ENCODE assay signal across 1 cellular context in the genomic region with DNA sequence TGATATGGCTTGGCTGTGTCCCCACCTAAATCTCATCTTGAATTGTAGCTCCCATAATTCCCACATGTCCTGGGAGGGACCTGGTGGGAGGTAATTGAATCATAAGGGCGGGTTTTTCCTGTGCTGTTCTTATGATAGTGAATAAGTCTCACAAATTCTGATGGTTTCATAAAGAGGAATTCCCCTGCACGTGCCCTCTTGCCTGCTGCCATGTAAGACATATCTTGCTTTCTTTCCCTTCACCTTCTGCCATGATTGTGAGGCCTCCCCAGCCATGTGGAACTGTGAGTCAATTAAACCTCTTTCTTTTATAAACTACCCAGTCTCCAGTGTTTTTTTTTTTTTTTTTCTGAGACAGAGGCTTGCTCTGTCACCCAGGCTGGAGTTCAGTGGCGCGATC.
A peak's percentile ranks its signal among the peaks of the same experiment; 100 is the strongest.
TF ChIP-seq lines count a peak whose summit lies in the region.

No MANE protein-coding gene starts in this region.

TF ChIP-seq in GM12878, 131 proteins besides CTCF, POLR2A, EP300 and RAD21:
- TF ChIP-seq RAD51 (IDR thresholded peaks at IDR 0.05), result peak; percentile 59; the same call in 1 of the 2 replicates
- TF ChIP-seq BHLHE40 (IDR thresholded peaks at IDR 0.05; ENCODE audit: borderline replicate concordance in 1 of 2, low read depth in 2 of 2, low read length in 1 of 2), result peak; percentile 71 to 94; a peak in 3 of 4 replicates
- TF ChIP-seq, protein P1, sequence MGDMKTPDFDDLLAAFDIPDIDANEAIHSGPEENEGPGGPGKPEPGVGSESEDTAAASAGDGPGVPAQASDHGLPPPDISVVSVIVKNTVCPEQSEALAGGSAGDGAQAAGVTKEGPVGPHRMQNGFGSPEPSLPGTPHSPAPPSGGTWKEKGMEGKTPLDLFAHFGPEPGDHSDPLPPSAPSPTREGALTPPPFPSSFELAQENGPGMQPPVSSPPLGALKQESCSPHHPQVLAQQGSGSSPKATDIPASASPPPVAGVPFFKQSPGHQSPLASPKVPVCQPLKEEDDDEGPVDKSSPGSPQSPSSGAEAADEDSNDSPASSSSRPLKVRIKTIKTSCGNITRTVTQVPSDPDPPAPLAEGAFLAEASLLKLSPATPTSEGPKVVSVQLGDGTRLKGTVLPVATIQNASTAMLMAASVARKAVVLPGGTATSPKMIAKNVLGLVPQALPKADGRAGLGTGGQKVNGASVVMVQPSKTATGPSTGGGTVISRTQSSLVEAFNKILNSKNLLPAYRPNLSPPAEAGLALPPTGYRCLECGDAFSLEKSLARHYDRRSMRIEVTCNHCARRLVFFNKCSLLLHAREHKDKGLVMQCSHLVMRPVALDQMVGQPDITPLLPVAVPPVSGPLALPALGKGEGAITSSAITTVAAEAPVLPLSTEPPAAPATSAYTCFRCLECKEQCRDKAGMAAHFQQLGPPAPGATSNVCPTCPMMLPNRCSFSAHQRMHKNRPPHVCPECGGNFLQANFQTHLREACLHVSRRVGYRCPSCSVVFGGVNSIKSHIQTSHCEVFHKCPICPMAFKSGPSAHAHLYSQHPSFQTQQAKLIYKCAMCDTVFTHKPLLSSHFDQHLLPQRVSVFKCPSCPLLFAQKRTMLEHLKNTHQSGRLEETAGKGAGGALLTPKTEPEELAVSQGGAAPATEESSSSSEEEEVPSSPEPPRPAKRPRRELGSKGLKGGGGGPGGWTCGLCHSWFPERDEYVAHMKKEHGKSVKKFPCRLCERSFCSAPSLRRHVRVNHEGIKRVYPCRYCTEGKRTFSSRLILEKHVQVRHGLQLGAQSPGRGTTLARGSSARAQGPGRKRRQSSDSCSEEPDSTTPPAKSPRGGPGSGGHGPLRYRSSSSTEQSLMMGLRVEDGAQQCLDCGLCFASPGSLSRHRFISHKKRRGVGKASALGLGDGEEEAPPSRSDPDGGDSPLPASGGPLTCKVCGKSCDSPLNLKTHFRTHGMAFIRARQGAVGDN (IDR thresholded peaks at IDR 0.05), result peak; percentile 86
- peak; percentile 49 for TF ChIP-seq RELA (IDR thresholded peaks at IDR 0.05; ENCODE audit: borderline replicate concordance, partially characterized antibody)
- TF ChIP-seq, protein P2, sequence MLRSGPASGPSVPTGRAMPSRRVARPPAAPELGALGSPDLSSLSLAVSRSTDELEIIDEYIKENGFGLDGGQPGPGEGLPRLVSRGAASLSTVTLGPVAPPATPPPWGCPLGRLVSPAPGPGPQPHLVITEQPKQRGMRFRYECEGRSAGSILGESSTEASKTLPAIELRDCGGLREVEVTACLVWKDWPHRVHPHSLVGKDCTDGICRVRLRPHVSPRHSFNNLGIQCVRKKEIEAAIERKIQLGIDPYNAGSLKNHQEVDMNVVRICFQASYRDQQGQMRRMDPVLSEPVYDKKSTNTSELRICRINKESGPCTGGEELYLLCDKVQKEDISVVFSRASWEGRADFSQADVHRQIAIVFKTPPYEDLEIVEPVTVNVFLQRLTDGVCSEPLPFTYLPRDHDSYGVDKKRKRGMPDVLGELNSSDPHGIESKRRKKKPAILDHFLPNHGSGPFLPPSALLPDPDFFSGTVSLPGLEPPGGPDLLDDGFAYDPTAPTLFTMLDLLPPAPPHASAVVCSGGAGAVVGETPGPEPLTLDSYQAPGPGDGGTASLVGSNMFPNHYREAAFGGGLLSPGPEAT (IDR thresholded peaks at IDR 0.05; ENCODE audit: low read depth), result peak; percentile 78
- TF ChIP-seq NR2F1 (conservative IDR thresholded peaks at IDR 0.05), result 0 out of 2 replicates have a peak, but pooled peaks have one; percentile 26
- TF ChIP-seq IKZF2 (IDR thresholded peaks at IDR 0.05), result peak; percentile 34 to 51; a peak in 3 of 4 replicates
- TF ChIP-seq, protein P3, sequence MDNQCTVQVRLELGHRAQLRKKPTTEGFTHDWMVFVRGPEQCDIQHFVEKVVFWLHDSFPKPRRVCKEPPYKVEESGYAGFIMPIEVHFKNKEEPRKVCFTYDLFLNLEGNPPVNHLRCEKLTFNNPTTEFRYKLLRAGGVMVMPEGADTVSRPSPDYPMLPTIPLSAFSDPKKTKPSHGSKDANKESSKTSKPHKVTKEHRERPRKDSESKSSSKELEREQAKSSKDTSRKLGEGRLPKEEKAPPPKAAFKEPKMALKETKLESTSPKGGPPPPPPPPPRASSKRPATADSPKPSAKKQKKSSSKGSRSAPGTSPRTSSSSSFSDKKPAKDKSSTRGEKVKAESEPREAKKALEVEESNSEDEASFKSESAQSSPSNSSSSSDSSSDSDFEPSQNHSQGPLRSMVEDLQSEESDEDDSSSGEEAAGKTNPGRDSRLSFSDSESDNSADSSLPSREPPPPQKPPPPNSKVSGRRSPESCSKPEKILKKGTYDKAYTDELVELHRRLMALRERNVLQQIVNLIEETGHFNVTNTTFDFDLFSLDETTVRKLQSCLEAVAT (IDR thresholded peaks at IDR 0.05), result 0 out of 2 replicates have a peak, but pooled peaks have one; percentile 52
- peak; percentile 64 for TF ChIP-seq IKZF1 (conservative IDR thresholded peaks at IDR 0.05)
